7 cellular contexts compared by ENCODE assay signal in the genomic region with DNA sequence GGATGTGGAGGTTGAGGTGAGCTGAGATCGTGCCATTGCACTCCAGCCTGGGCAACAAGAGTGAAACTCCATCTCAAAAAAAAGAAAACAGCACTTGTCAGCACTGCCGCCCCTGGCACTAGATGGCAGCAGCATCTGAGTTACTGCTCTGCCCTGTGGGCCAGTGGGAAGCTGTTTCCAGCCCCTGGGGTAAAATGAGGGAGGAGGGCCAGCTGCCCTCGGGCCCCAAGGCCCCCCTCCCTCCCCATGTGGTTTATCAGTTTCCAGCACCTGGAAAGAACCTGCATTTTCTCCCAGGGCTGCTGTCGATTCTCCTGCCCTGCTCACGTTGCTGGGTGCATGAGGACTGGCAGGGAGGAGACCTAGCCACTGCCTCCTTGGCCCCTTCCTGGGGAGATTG. TPM values are rescaled to one million over a fixed set of nuclear protein-coding genes. Genes with fewer than 3 reads are reported as not detected.
DNase-seq lines count a peak whose midpoint lies in the region; ATAC-seq and TF ChIP-seq lines count a peak whose summit lies in the region.

No MANE protein-coding gene starts in this region.

- DNase-seq in EL (peak; percentile 30), MG63 (peak; percentile 23), astrocyte of the cerebellum (ENCODE audit: low read depth) (no peak), lower lobe of right lung (no peak), DMS153 (lab: John Stamatoyannopoulos, UW) (no peak)

- intact Hi-C loops in lower lobe of right lung (cut with DNase I): no loop called here

- no peaks in the 10 kb centered on the region for H3K4me1 ChIP-seq in lower lobe of right lung

- H3K36me3 ChIP-seq in MG63: peaks cover 20% of the 10 kb centered on the region
- peaks cover 99% of the 10 kb centered on the region for H3K36me3 ChIP-seq in lower lobe of right lung

- no peak overlapping the region for H3K27ac ChIP-seq in lower lobe of right lung

- in situ Hi-C loops in astrocyte of the cerebellum (cut with HindIII; ENCODE audit: low sequenced_read_pairs): no loop called here

- ATAC-seq in lower lobe of right lung (no peak), GM21723 (IDR thresholded peaks at IDR 0.05; ENCODE audit: unreplicated experiment) (no peak), HG03469 (IDR thresholded peaks at IDR 0.05; ENCODE audit: unreplicated experiment) (no peak)

- TF ChIP-seq CTCF in astrocyte of the cerebellum (IDR thresholded peaks at IDR 0.05; ENCODE audit: low read depth, low read length, missing control alignments): peak; percentile 33
- TF ChIP-seq CTCF in lower lobe of right lung (IDR thresholded peaks at IDR 0.05): peak; percentile 18

- H3K9me3 ChIP-seq in MG63 (no peaks in the 10 kb centered on the region), lower lobe of right lung (no peaks in the 10 kb centered on the region)

- H3K4me3 ChIP-seq in MG63: no peak overlapping the region
- H3K4me3 ChIP-seq in astrocyte of the cerebellum (ENCODE audit: low read depth, low read length): no peak overlapping the region
- no peak overlapping the region for H3K4me3 ChIP-seq in lower lobe of right lung

- H3K27me3 ChIP-seq in MG63: no peaks in the 10 kb centered on the region
- no peaks in the 10 kb centered on the region for H3K27me3 ChIP-seq in lower lobe of right lung (ENCODE audit: low read depth)

RNA-seq across cellular contexts. Expression of a gene that starts 13.2 kb away (rescaled TPM):
- total RNA-seq in MG63 (2014; rRNA removed; shearing (Covaris generic); ENCODE audit: low replicate concordance): 1.0 TPM in 1 of 2 replicates, not detected in the other
- total RNA-seq in lower lobe of right lung: 1.4 TPM

RNA-seq across cellular contexts. Expression of a gene that starts 17.8 kb away (rescaled TPM):
- total RNA-seq in MG63 (2014; rRNA removed; shearing (Covaris generic); ENCODE audit: low replicate concordance): 40.1 and 58.0 TPM in 2 replicates
- total RNA-seq in lower lobe of right lung: 44.8 TPM

Comparison
In these comparisons a context has a peak if more than half of its experiments do, and no peak if none do; other contexts are left out.
1. DNase-seq: peak in EL (single experiment) and MG63 (single experiment); none in astrocyte of the cerebellum (single experiment), lower lobe of right lung (single experiment) and DMS153 (single experiment).